ENCODE assay signal across 13 cellular contexts in the genomic region with DNA sequence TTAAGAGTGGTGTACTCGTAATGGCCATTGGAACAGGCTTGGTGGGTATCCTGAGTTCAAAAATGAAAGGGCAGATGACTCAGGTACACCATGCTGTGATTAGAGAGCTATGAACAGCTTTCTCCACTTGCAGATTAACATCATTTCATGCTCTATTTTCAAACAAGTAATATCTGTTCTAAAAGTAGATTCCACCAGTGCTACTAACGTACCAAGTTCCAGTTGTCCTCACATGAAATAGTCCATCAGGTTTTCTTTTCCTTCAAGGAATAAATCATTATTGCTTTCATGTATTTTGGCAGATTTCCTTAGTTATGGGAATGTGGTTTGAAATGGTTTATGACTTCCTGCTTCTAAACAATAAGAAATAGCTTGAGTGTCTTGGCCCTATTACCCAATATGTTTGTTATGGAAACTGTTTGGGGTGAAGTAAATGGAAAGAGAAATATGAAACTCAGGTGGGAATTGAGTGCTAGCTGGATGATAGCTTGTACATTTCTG. TPM values are rescaled to one million over a fixed set of nuclear protein-coding genes. Genes with fewer than 3 reads are reported as not detected.
A peak's percentile ranks its signal among the peaks of the same experiment; 100 is the strongest.
DNase-seq lines count a peak whose midpoint lies in the region; ATAC-seq, FAIRE-seq and TF ChIP-seq lines count a peak whose summit lies in the region.
"Had no signal": no experiment of that assay in that cellular context is flagged by ENCODE, and none has a peak within 500 bp of the region (broad histone marks: within the 10 kb centered on the region; RNA-seq: fewer than 3 reads in every experiment).

No MANE protein-coding gene starts in this region.

- H3K36me3 ChIP-seq in bronchial epithelial cell (ENCODE audit: control insufficient read depth, insufficient read depth, low read length) (no peaks in the 10 kb centered on the region), keratinocyte (ENCODE audit: control insufficient read depth in 2 of 2, extremely low read depth in 1 of 2, insufficient read depth in 2 of 2, low read length in 2 of 2) (no peaks in the 10 kb centered on the region), WERI-Rb-1 (no peaks in the 10 kb centered on the region), vagina (no peaks in the 10 kb centered on the region)
- H3K36me3 ChIP-seq: BE2C, right atrium auricular region had no signal

- H3K27me3 ChIP-seq in bronchial epithelial cell (ENCODE audit: control insufficient read depth, insufficient read depth, low read length) = no peaks in the 10 kb centered on the region
- no peaks in the 10 kb centered on the region for H3K27me3 ChIP-seq in keratinocyte (ENCODE audit: control insufficient read depth, extremely low read depth, insufficient read depth, low read length)
- no peaks in the 10 kb centered on the region for H3K27me3 ChIP-seq in WERI-Rb-1 (ENCODE audit: insufficient read depth, low read depth, severe bottlenecking)
- no peaks in the 10 kb centered on the region for H3K27me3 ChIP-seq in vagina
- H3K27me3 ChIP-seq: BE2C, right atrium auricular region had no signal

- FAIRE-seq in bronchial epithelial cell (lab: Jason Lieb, UNC) = no peak
- FAIRE-seq in keratinocyte (lab: Jason Lieb, UNC) = peak; percentile 84

- peak; percentile 19 for DNase-seq in Caki2 (ENCODE audit: low read depth)
- peak; percentile 81 for DNase-seq in LHCN-M2 (ENCODE audit: low read depth)
- peak; percentile 86 for DNase-seq in bronchial epithelial cell (ENCODE audit: low read depth)
- DNase-seq in keratinocyte (ENCODE audit: low read depth, low spot score) = peak; percentile 28
- DNase-seq in omental fat pad (ENCODE audit: low spot score) = no peak
- DNase-seq in WERI-Rb-1 = no peak
- DNase-seq in vagina (ENCODE audit: extremely low spot score in 2 of 2) = no peak
- no peak for DNase-seq in NCI-H2227 (lab: John Stamatoyannopoulos, UW; ENCODE audit: unreplicated experiment)
- DNase-seq: BE2C; NCI-H187 treated with DMSO at 0.1 percent for 48 hours; stimulated activated naive CD8-positive, alpha-beta T cell treated with anti-CD3 and anti-CD28 coated beads, Interleukin-15, amount 100 ng/mL, for 72 hours had no signal

- H3K4me3 ChIP-seq in bronchial epithelial cell (ENCODE audit: low read depth, low read length) (no peak overlapping the region), keratinocyte (ENCODE audit: control insufficient read depth in 2 of 3, extremely low read depth in 1 of 3, insufficient read depth in 2 of 3, low read depth in 1 of 3, low read length in 3 of 3) (peak overlapping the region in 1 of 3 experiments; percentile 43), WERI-Rb-1 (ENCODE audit: low read depth, low read length) (no peak overlapping the region), vagina (no peak overlapping the region)
- H3K4me3 ChIP-seq: right atrium auricular region had no signal

- TF ChIP-seq POLR2A in vagina (IDR thresholded peaks at IDR 0.05) = no peak

- dilution Hi-C loops in keratinocyte (cut with MboI; ENCODE audit: extremely low pct_ligation_motif_present, low sequenced_read_pairs) = no loop called here

- ATAC-seq in omental fat pad (ENCODE audit: low FRiP score) = no peak
- ATAC-seq: stimulated activated naive CD8-positive, alpha-beta T cell treated with anti-CD3 and anti-CD28 coated beads, Interleukin-15, amount 100 ng/mL, for 72 hours had no signal

- peak overlapping the region; percentile 51 for H2AFZ ChIP-seq in keratinocyte (ENCODE audit: control insufficient read depth, low read length)

- H3K4me2 ChIP-seq in keratinocyte (ENCODE audit: control insufficient read depth, extremely low read depth, insufficient read depth, low read depth, low read length) = peak overlapping the region; percentile 76

- H3K27ac ChIP-seq in keratinocyte (ENCODE audit: control insufficient read depth, insufficient read depth, low read length) (peak overlapping the region; percentile 70), WERI-Rb-1 (no peak overlapping the region), vagina (no peak overlapping the region)
- H3K27ac ChIP-seq: right atrium auricular region had no signal

- intact Hi-C loops in vagina (cut with DNase I) = no loop called here

- H3K79me2 ChIP-seq in keratinocyte (ENCODE audit: control insufficient read depth, insufficient read depth, low read length) = peaks cover 3% of the 10 kb centered on the region

- no peak overlapping the region for H3K9ac ChIP-seq in keratinocyte (ENCODE audit: control insufficient read depth, extremely low read depth, insufficient read depth, low read length)

- H3K4me1 ChIP-seq in keratinocyte (ENCODE audit: control insufficient read depth, extremely low read depth, insufficient read depth, low read length) (peaks cover 33% of the 10 kb centered on the region), vagina (peaks cover 29% of the 10 kb centered on the region)
- H3K4me1 ChIP-seq: BE2C, right atrium auricular region had no signal

- in situ Hi-C loops in Caki2 (cut with HindIII; ENCODE audit: low pct_unique_long_range_greater_than_20kb, low sequenced_read_pairs) = no loop called here

- H4K20me1 ChIP-seq in keratinocyte (ENCODE audit: control insufficient read depth, extremely low read depth, insufficient read depth, low read length) = no peaks in the 10 kb centered on the region

- no peaks in the 10 kb centered on the region for H3K9me1 ChIP-seq in keratinocyte (ENCODE audit: control insufficient read depth, extremely low read depth, insufficient read depth, low read length)

- no peak for TF ChIP-seq CTCF in bronchial epithelial cell (IDR thresholded peaks at IDR 0.05; ENCODE audit: insufficient read depth, low read length, severe bottlenecking)
- TF ChIP-seq CTCF in keratinocyte (optimal IDR thresholded peaks at IDR 0.05 in 1 of 3, IDR thresholded peaks at IDR 0.05 in 1 of 3, conservative IDR thresholded peaks at IDR 0.05 in 1 of 3; ENCODE audit: extremely low read depth in 1 of 3, insufficient read depth in 2 of 3, low read length in 3 of 3) = no peak
- TF ChIP-seq CTCF in omental fat pad (IDR thresholded peaks at IDR 0.05) = no peak
- no peak for TF ChIP-seq CTCF in WERI-Rb-1 (IDR thresholded peaks at IDR 0.05; ENCODE audit: low read depth, low read length)
- no peak for TF ChIP-seq CTCF in vagina (IDR thresholded peaks at IDR 0.05)

- H3K9me3 ChIP-seq in keratinocyte (ENCODE audit: control insufficient read depth, low read depth, low read length) (no peaks in the 10 kb centered on the region), WERI-Rb-1 (ENCODE audit: severe bottlenecking) (no peaks in the 10 kb centered on the region), vagina (no peaks in the 10 kb centered on the region)
- H3K9me3 ChIP-seq: BE2C, right atrium auricular region had no signal

RNA-seq across cellular contexts. Expression of a gene that starts 49.9 kb away (rescaled TPM):
- 38.1 and 39.9 TPM in 2 replicates for total RNA-seq in Caki2 (2014; rRNA removed; shearing (Covaris generic); ENCODE audit: low replicate concordance)
- total RNA-seq in LHCN-M2 (2014; rRNA removed) (28.5 and 35.9 TPM in 2 replicates), bronchial epithelial cell (12.1 and 16.4 TPM in 2 replicates), omental fat pad (1 to 10 TPM in 2 of 4 donors, under 1 TPM in 2; 0.69 to 4.5 (median 2.2) TPM), vagina (23.1 TPM)
- 7.5 TPM for polyA plus RNA-seq in LHCN-M2 (2012)
- polyA plus RNA-seq in keratinocyte = 28.1 to 38.5 TPM (median 30.1 TPM) in 3 replicates
- polyA plus RNA-seq in keratinocyte (2011; ENCODE audit: low read depth) = 7.7 TPM
- polyA plus RNA-seq in keratinocyte (2011; cell fraction: cytosol; rRNA removed) = 11.5 and 14.8 TPM in 2 replicates
- 66.4 and 68.4 TPM in 2 replicates for polyA plus RNA-seq in keratinocyte (2011; cell fraction: nucleus; rRNA removed)
- 8.7 and 30.7 TPM in 2 replicates for polyA plus RNA-seq in keratinocyte (2012; ENCODE audit: low replicate concordance)
- 88.0 to 111 TPM (median 93.2 TPM) in 3 replicates for polyA minus RNA-seq in keratinocyte
- 32.0 TPM for polyA minus RNA-seq in keratinocyte (2011; cell fraction: cytosol; rRNA and poly(A)+ RNA removed)
- 131 and 201 TPM in 2 replicates for polyA minus RNA-seq in keratinocyte (2011; cell fraction: nucleus; rRNA and poly(A)+ RNA removed)
- total RNA-seq: T-helper 2 cell treated with Interferon-gamma antibody and Interleukin-4, amounts not matched to agents 100 ng/mL and 5 ng/mL, for 36 hours had no signal

Comparison
In these comparisons a context has a peak if more than half of its experiments do, and no peak if none do; other contexts are left out.
1. DNase-seq: peak in Caki2 (single experiment), LHCN-M2 (single experiment), bronchial epithelial cell (single experiment) and keratinocyte (single experiment); none in omental fat pad (single experiment), WERI-Rb-1 (single experiment), vagina (0 of 2) and NCI-H2227 (single experiment).